Comparison of ENCODE assay signal across 1 cellular context in the genomic region with DNA sequence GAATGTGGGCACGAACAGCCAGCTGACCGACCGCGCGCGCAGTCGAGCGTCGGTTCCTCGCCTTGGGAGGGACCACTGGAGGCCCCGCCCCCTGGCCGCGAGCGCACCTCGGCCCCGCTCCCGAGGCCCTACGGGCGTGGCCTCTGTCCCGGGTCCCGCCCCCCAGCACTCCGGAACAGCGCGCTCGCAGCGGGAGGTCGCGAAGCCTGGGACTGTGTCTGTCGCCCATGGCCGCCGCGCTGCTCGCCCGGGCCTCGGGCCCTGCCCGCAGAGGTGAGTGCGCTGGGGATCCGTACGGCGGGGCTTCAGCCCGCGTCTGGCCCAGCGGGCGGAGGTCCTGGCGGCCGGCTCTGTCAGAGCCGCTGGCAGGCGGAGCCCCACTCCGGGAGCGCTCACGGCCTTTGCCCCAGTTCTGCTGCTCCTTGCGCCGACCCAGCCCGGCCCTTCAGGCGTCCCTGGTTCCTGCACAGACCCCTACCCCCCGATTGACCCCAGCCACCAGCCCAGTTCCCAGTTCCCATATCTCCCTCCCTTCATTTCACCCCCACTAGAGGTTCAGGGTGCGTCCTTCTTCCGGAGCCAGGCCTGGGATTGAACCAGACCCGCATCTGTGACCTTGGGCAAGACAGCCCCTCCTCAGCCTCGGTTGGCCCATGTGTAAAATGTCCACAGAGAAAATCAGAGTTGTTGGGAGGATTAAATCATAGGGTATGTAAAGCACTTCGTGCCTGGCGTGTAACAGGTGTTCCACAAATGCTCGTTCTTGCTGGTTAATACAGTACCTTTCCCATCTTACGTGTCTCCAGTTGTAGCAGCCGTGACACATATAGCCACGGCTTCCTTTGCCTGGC.
TF ChIP-seq lines count a peak whose summit lies in the region.

A gene with protein sequence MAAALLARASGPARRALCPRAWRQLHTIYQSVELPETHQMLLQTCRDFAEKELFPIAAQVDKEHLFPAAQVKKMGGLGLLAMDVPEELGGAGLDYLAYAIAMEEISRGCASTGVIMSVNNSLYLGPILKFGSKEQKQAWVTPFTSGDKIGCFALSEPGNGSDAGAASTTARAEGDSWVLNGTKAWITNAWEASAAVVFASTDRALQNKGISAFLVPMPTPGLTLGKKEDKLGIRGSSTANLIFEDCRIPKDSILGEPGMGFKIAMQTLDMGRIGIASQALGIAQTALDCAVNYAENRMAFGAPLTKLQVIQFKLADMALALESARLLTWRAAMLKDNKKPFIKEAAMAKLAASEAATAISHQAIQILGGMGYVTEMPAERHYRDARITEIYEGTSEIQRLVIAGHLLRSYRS (plus strand): TSS at position 168 of the 851 bp plus-strand sequence. CDS start 60 bp downstream, at position 228.

TF ChIP-seq in HEK293, 187 proteins besides CTCF, POLR2A, EP300 and RAD21 (continued from another document):
- TF ChIP-seq, protein P1, sequence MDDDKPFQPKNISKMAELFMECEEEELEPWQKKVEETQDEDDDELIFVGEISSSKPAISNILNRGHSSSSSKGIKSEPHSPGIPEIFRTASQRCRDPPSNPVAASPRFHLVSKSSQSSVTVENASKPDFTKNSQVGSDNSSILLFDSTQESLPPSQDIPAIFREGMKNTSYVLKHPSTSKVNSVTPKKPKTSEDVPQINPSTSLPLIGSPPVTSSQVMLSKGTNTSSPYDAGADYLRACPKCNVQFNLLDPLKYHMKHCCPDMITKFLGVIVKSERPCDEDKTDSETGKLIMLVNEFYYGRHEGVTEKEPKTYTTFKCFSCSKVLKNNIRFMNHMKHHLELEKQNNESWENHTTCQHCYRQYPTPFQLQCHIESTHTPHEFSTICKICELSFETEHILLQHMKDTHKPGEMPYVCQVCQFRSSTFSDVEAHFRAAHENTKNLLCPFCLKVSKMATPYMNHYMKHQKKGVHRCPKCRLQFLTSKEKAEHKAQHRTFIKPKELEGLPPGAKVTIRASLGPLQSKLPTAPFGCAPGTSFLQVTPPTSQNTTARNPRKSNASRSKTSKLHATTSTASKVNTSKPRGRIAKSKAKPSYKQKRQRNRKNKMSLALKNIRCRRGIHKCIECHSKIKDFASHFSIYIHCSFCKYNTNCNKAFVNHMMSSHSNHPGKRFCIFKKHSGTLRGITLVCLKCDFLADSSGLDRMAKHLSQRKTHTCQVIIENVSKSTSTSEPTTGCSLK (tag by site-specific recombination; IDR thresholded peaks at IDR 0.05), result no peak
- TF ChIP-seq ZNF10 (tag by site-specific recombination; IDR thresholded peaks at IDR 0.05), result no peak
- TF ChIP-seq ZNF26 (tag by site-specific recombination; IDR thresholded peaks at IDR 0.05), result no peak
- TF ChIP-seq ZBTB20 (tag by site-specific recombination; IDR thresholded peaks at IDR 0.05), result peak; percentile 58; the same call in 1 of the 2 replicates
- TF ChIP-seq ZNF394 (tag by site-specific recombination; IDR thresholded peaks at IDR 0.05; ENCODE audit: borderline replicate concordance), result no peak
- no peak for TF ChIP-seq ZNF645 (tag by site-specific recombination; IDR thresholded peaks at IDR 0.05)
- TF ChIP-seq, protein P2, sequence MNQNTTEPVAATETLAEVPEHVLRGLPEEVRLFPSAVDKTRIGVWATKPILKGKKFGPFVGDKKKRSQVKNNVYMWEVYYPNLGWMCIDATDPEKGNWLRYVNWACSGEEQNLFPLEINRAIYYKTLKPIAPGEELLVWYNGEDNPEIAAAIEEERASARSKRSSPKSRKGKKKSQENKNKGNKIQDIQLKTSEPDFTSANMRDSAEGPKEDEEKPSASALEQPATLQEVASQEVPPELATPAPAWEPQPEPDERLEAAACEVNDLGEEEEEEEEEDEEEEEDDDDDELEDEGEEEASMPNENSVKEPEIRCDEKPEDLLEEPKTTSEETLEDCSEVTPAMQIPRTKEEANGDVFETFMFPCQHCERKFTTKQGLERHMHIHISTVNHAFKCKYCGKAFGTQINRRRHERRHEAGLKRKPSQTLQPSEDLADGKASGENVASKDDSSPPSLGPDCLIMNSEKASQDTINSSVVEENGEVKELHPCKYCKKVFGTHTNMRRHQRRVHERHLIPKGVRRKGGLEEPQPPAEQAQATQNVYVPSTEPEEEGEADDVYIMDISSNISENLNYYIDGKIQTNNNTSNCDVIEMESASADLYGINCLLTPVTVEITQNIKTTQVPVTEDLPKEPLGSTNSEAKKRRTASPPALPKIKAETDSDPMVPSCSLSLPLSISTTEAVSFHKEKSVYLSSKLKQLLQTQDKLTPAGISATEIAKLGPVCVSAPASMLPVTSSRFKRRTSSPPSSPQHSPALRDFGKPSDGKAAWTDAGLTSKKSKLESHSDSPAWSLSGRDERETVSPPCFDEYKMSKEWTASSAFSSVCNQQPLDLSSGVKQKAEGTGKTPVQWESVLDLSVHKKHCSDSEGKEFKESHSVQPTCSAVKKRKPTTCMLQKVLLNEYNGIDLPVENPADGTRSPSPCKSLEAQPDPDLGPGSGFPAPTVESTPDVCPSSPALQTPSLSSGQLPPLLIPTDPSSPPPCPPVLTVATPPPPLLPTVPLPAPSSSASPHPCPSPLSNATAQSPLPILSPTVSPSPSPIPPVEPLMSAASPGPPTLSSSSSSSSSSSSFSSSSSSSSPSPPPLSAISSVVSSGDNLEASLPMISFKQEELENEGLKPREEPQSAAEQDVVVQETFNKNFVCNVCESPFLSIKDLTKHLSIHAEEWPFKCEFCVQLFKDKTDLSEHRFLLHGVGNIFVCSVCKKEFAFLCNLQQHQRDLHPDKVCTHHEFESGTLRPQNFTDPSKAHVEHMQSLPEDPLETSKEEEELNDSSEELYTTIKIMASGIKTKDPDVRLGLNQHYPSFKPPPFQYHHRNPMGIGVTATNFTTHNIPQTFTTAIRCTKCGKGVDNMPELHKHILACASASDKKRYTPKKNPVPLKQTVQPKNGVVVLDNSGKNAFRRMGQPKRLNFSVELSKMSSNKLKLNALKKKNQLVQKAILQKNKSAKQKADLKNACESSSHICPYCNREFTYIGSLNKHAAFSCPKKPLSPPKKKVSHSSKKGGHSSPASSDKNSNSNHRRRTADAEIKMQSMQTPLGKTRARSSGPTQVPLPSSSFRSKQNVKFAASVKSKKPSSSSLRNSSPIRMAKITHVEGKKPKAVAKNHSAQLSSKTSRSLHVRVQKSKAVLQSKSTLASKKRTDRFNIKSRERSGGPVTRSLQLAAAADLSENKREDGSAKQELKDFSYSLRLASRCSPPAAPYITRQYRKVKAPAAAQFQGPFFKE (tag by site-specific recombination; IDR thresholded peaks at IDR 0.05; ENCODE audit: borderline replicate concordance), result no peak
- TF ChIP-seq, protein P3, sequence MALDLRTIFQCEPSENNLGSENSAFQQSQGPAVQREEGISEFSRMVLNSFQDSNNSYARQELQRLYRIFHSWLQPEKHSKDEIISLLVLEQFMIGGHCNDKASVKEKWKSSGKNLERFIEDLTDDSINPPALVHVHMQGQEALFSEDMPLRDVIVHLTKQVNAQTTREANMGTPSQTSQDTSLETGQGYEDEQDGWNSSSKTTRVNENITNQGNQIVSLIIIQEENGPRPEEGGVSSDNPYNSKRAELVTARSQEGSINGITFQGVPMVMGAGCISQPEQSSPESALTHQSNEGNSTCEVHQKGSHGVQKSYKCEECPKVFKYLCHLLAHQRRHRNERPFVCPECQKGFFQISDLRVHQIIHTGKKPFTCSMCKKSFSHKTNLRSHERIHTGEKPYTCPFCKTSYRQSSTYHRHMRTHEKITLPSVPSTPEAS (tag by site-specific recombination; IDR thresholded peaks at IDR 0.05), result no peak
- TF ChIP-seq, protein P4, sequence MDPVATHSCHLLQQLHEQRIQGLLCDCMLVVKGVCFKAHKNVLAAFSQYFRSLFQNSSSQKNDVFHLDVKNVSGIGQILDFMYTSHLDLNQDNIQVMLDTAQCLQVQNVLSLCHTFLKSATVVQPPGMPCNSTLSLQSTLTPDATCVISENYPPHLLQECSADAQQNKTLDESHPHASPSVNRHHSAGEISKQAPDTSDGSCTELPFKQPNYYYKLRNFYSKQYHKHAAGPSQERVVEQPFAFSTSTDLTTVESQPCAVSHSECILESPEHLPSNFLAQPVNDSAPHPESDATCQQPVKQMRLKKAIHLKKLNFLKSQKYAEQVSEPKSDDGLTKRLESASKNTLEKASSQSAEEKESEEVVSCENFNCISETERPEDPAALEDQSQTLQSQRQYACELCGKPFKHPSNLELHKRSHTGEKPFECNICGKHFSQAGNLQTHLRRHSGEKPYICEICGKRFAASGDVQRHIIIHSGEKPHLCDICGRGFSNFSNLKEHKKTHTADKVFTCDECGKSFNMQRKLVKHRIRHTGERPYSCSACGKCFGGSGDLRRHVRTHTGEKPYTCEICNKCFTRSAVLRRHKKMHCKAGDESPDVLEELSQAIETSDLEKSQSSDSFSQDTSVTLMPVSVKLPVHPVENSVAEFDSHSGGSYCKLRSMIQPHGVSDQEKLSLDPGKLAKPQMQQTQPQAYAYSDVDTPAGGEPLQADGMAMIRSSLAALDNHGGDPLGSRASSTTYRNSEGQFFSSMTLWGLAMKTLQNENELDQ (tag by site-specific recombination; IDR thresholded peaks at IDR 0.05; ENCODE audit: low read depth), result no peak
- TF ChIP-seq ZNF214 (tag by site-specific recombination; IDR thresholded peaks at IDR 0.05; ENCODE audit: borderline replicate concordance), result no peak
- TF ChIP-seq ZNF169 (tag by site-specific recombination; IDR thresholded peaks at IDR 0.05), result no peak
- TF ChIP-seq ZFP41 (tag by site-specific recombination; IDR thresholded peaks at IDR 0.05; ENCODE audit: borderline replicate concordance), result no peak
- no peak for TF ChIP-seq MYNN (tag by site-specific recombination; IDR thresholded peaks at IDR 0.05; ENCODE audit: borderline replicate concordance)
- no peak for TF ChIP-seq GFI1B (tag by site-specific recombination; IDR thresholded peaks at IDR 0.05)
- TF ChIP-seq ZNF488 (tag by site-specific recombination; IDR thresholded peaks at IDR 0.05), result no peak
- peak; percentile 91 for TF ChIP-seq KLF9 (tag by site-specific recombination; IDR thresholded peaks at IDR 0.05; ENCODE audit: low read depth)
- no peak for TF ChIP-seq ZNF621 (tag by site-specific recombination; IDR thresholded peaks at IDR 0.05)
- no peak for TF ChIP-seq ZNF704 (tag by site-specific recombination; IDR thresholded peaks at IDR 0.05)
- peak; percentile 76; the same call in 1 of the 2 replicates for TF ChIP-seq KLF8 (tag by site-specific recombination; IDR thresholded peaks at IDR 0.05)
- no peak for TF ChIP-seq ZNF830 (tag by site-specific recombination; IDR thresholded peaks at IDR 0.05; ENCODE audit: low read depth)
- TF ChIP-seq ZNF426 (tag by site-specific recombination; IDR thresholded peaks at IDR 0.05), result no peak
- peak; percentile 93 for TF ChIP-seq SCRT2 (tag by site-specific recombination; IDR thresholded peaks at IDR 0.05)
- TF ChIP-seq, protein P5, sequence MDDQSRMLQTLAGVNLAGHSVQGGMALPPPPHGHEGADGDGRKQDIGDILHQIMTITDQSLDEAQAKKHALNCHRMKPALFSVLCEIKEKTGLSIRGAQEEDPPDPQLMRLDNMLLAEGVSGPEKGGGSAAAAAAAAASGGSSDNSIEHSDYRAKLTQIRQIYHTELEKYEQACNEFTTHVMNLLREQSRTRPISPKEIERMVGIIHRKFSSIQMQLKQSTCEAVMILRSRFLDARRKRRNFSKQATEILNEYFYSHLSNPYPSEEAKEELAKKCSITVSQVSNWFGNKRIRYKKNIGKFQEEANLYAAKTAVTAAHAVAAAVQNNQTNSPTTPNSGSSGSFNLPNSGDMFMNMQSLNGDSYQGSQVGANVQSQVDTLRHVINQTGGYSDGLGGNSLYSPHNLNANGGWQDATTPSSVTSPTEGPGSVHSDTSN (CRISPR knock-in tag; IDR thresholded peaks at IDR 0.05), result no peak
